In the genomic region with DNA sequence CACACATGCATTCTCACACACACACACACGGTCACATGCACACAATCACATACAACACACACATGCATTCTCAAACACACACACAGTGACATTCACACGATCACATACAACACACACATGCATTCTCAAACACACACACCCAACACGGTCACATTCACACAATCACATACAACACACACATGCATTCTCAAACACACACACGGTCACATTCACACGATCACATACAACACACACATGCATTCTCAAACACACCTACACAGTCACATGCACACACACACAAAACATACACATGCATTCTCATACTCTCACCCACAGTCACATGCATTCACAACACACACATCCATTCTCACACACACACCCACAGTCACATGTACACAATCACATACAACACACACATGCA, we compare ENCODE assay signal across 23 cellular contexts.
DNase-seq lines count a peak whose midpoint lies in the region; ATAC-seq, FAIRE-seq and TF ChIP-seq lines count a peak whose summit lies in the region.
"Had no signal": no experiment of that assay in that cellular context is flagged by ENCODE, and none has a peak within 500 bp of the region (broad histone marks: within the 10 kb centered on the region; RNA-seq: fewer than 3 reads in every experiment).

No MANE protein-coding gene starts in this region.

- in situ Hi-C loops in HepG2 (cut with HindIII; ENCODE audit: extremely low pct_ligation_motif_present, low pct_unique_long_range_greater_than_20kb) (no loop called here), K562 (cut with MboI) (no loop called here)

- TF ChIP-seq RAD21 in HepG2 (CRISPR knock-in tag; IDR thresholded peaks at IDR 0.05) (no peak), K562 (CRISPR knock-in tag; conservative IDR thresholded peaks at IDR 0.05 in 1 of 2, IDR thresholded peaks at IDR 0.05 in 1 of 2) (no peak)

- H3K4me1 ChIP-seq in HepG2 (ENCODE audit: insufficient read depth, low read length) (no peaks in the 10 kb centered on the region), right lobe of liver (peaks cover 0 to 36% (median 19%) of the 10 kb centered on the region in 4 donors), K562 (replicated peaks in 1 of 2; ENCODE audit: control insufficient read depth in 2 of 2, insufficient read depth in 2 of 2, low read length in 2 of 2) (peaks cover 0 to 61% of the 10 kb centered on the region in 2 experiments; a peak in 2 of 5 replicates), trophoblast cell (ENCODE audit: control insufficient read depth in 1 of 2, insufficient read depth in 2 of 2, low read length in 2 of 2) (peaks cover 0 to 2% of the 10 kb centered on the region in 2 experiments), ovary (ENCODE audit: insufficient read depth) (peaks cover 5% of the 10 kb centered on the region)
- H3K4me1 ChIP-seq: SJSA1 had no signal

- H4K8ac ChIP-seq in trophoblast cell (ENCODE audit: low read depth, low read length) = no peak overlapping the region

- POLR2A ChIA-PET in HepG2 (lab: Yijun Ruan, JAX) (no interaction called here), K562 (lab: Yijun Ruan, JAX) (no interaction called here)

- H3K9me3 ChIP-seq in HepG2 (ENCODE audit: low read length) = no peaks in the 10 kb centered on the region
- H3K9me3 ChIP-seq in right lobe of liver = no peaks in the 10 kb centered on the region
- peaks cover 3% of the 10 kb centered on the region; the same call in 1 of the 2 replicates for H3K9me3 ChIP-seq in K562 (replicated peaks; ENCODE audit: control insufficient read depth, insufficient read depth, low read depth, low read length)
- peaks cover 8% of the 10 kb centered on the region for H3K9me3 ChIP-seq in trophoblast cell (ENCODE audit: insufficient read depth, low read depth, low read length)
- no peaks in the 10 kb centered on the region for H3K9me3 ChIP-seq in ovary
- H3K9me3 ChIP-seq: BLaER1 treated with 17β-estradiol and CSF1 and Interleukin-3, amounts not matched to agents 10 nM and 100 nM; SJSA1 had no signal

- DNase-seq in HepG2 (ENCODE audit: low spot score) (no peak), right lobe of liver (no peak), K562 (ENCODE audit: extremely low read depth in 1 of 4, low spot score in 3 of 4) (no peak), trophoblast cell (no peak), NCI-H2081 treated with DMSO at 0.1 percent for 48 hours (lab: John Stamatoyannopoulos, UW) (no peak), ovary (no peak)
- DNase-seq in activated CD4-positive, CD25-positive, alpha-beta regulatory T cell treated with anti-CD3 and anti-CD28 coated beads, Interleukin-2, amount 50 U/mL, for 72 hours = no peak
- DNase-seq: AML-193; CD4-positive, alpha-beta T cell; GOT3; MM.1S; NCI-H2029; NCI-H446 treated with DMSO at 0.1 percent for 48 hours; NCI-H526; NCI-H82; NK-92 treated with Interleukin-12 subunit alpha and Interleukin-12 subunit beta, amount 100 ng/mL, for 24 hours; PC-9; Right ventricle myocardium superior had no signal

- no peak overlapping the region for H3K4ac ChIP-seq in trophoblast cell (ENCODE audit: low read depth, low read length)

- no peak overlapping the region for H3K9ac ChIP-seq in HepG2 (ENCODE audit: insufficient read depth, low read depth, low read length)
- no peak overlapping the region for H3K9ac ChIP-seq in K562 (ENCODE audit: insufficient read depth in 1 of 2, low read depth in 2 of 2, low read length in 2 of 2)
- no peak overlapping the region for H3K9ac ChIP-seq in trophoblast cell (ENCODE audit: low read length)
- H3K9ac ChIP-seq: BLaER1 treated with 17β-estradiol and CSF1 and Interleukin-3, amounts not matched to agents 10 nM and 100 nM; KMS-11 had no signal

- H3K4me2 ChIP-seq in HepG2 (ENCODE audit: low read depth, low read length) (no peak overlapping the region), K562 (ENCODE audit: insufficient read depth, low read length) (no peak overlapping the region), trophoblast cell (ENCODE audit: low read length) (no peak overlapping the region)
- H3K4me2 ChIP-seq: BLaER1 treated with 17β-estradiol and CSF1 and Interleukin-3, amounts not matched to agents 10 nM and 100 nM; KMS-11; PC-9 had no signal

- BruUV-seq in HepG2 (replicated peaks; lab: Mats Ljungman, UMichigan) (no TSS peak), K562 (replicated peaks; lab: Mats Ljungman, UMichigan) (no TSS peak)

- H3K79me2 ChIP-seq in HepG2 (ENCODE audit: insufficient read depth, low read length) = no peaks in the 10 kb centered on the region
- no peaks in the 10 kb centered on the region for H3K79me2 ChIP-seq in K562 (ENCODE audit: control insufficient read depth, insufficient read depth, low read length)
- no peaks in the 10 kb centered on the region for H3K79me2 ChIP-seq in trophoblast cell (ENCODE audit: control insufficient read depth, insufficient read depth, low read length, poor library complexity)

- no peaks in the 10 kb centered on the region for H3K79me1 ChIP-seq in trophoblast cell (ENCODE audit: low read length)

- 90% methylated on average over 5 of the region's 5 CpGs for WGBS in HepG2 (ENCODE audit: low lambda C conversion rate)
- WGBS in right lobe of liver (ENCODE audit: insufficient coverage, low coverage, low lambda C conversion rate, missing lambda C conversion rate) = 95% methylated on average over 4 of the region's 5 CpGs
- 31% methylated on average over 5 of the region's 5 CpGs for WGBS in K562 (ENCODE audit: insufficient coverage, low coverage, missing lambda C conversion rate)
- WGBS in trophoblast cell (ENCODE audit: extremely low coverage, insufficient coverage, insufficient read length) = 100% methylated on average over 2 of the region's 5 CpGs
- WGBS in ovary, 3 donors = 90 to 97% (median 93%) methylated on average over 5 of the region's 5 CpGs

- ATAC-seq in HepG2 (no peak), right lobe of liver (no peak), K562 (no peak)
- ATAC-seq: HCT116 had no signal

- H2AFZ ChIP-seq in HepG2 (ENCODE audit: low read length) (no peak overlapping the region), K562 (ENCODE audit: low read depth, low read length) (no peak overlapping the region), trophoblast cell (ENCODE audit: insufficient read depth, low read length, poor library complexity) (no peak overlapping the region)
- H2AFZ ChIP-seq: PC-9 had no signal

- intact Hi-C loops in HepG2 (cut with micrococcal nuclease; ENCODE audit: unreplicated experiment) (no loop called here), right lobe of liver (cut with DNase I) (no loop called here), K562 (cut with micrococcal nuclease) (no loop called here), ovary (cut with DNase I) (no loop called here)

- H3K9me1 ChIP-seq in K562 (ENCODE audit: control insufficient read depth, insufficient read depth, low read length) = no peaks in the 10 kb centered on the region

- no peak overlapping the region for H2BK5ac ChIP-seq in trophoblast cell (ENCODE audit: low read depth, low read length, poor library complexity)

- no peak overlapping the region for H2BK12ac ChIP-seq in trophoblast cell (ENCODE audit: low read length)

- no peak overlapping the region for H4K12ac ChIP-seq in trophoblast cell (ENCODE audit: low read depth, low read length)

- no peaks in the 10 kb centered on the region for H3K36me3 ChIP-seq in HepG2 (replicated peaks in 1 of 2; ENCODE audit: control insufficient read depth in 1 of 2, insufficient read depth in 2 of 2, low read length in 2 of 2)
- H3K36me3 ChIP-seq in right lobe of liver = no peaks in the 10 kb centered on the region
- H3K36me3 ChIP-seq in K562 (ENCODE audit: control insufficient read depth, insufficient read depth, low read length) = no peaks in the 10 kb centered on the region
- no peaks in the 10 kb centered on the region for H3K36me3 ChIP-seq in trophoblast cell (ENCODE audit: control insufficient read depth in 1 of 2, insufficient read depth in 2 of 2, low read length in 2 of 2)
- no peaks in the 10 kb centered on the region for H3K36me3 ChIP-seq in ovary
- H3K36me3 ChIP-seq: BLaER1 treated with 17β-estradiol and CSF1 and Interleukin-3, amounts not matched to agents 10 nM and 100 nM; SJSA1 had no signal

- TF ChIP-seq CTCF in HepG2 (CRISPR knock-in tag; IDR thresholded peaks at IDR 0.05) (no peak), right lobe of liver (IDR thresholded peaks at IDR 0.05) (no peak), K562 (IDR thresholded peaks at IDR 0.05 in 2 of 3, conservative IDR thresholded peaks at IDR 0.05 in 1 of 3; ENCODE audit: insufficient read depth in 2 of 3, low read depth in 1 of 3, low read length in 3 of 3) (no peak), ovary (IDR thresholded peaks at IDR 0.05) (no peak)

- no peak for TF ChIP-seq POLR2A in HepG2 (IDR thresholded peaks at IDR 0.05; ENCODE audit: insufficient read depth in 1 of 2, low read depth in 2 of 2, low read length in 2 of 2)
- no peak for TF ChIP-seq POLR2A in right lobe of liver (IDR thresholded peaks at IDR 0.05)
- TF ChIP-seq POLR2A in K562 (conservative IDR thresholded peaks at IDR 0.05) = no peak
- no peak for TF ChIP-seq POLR2A in ovary (IDR thresholded peaks at IDR 0.05)

- CTCF ChIA-PET in HepG2 (lab: Yijun Ruan, JAX; ENCODE audit: low intra/inter-chr PET ratio, low total read pairs) = no interaction called here
- CTCF ChIA-PET in K562 (lab: Yijun Ruan, JAX; ENCODE audit: low intra/inter-chr PET ratio) = no interaction called here

- H2AK5ac ChIP-seq in trophoblast cell (ENCODE audit: low read length) = no peak overlapping the region

- H3K14ac ChIP-seq in trophoblast cell (ENCODE audit: low read length) = no peak overlapping the region

- H3K23ac ChIP-seq in trophoblast cell (ENCODE audit: low read length) = peak overlapping the region; percentile 88

- H3K27ac ChIP-seq in HepG2 (ENCODE audit: extremely low read length, insufficient read depth, low read length) (no peak overlapping the region), right lobe of liver (no peak overlapping the region), K562 (ENCODE audit: extremely low read depth, low read depth, low read length) (no peak overlapping the region), trophoblast cell (ENCODE audit: low read depth, low read length) (no peak overlapping the region), ovary (no peak overlapping the region)
- H3K27ac ChIP-seq: BLaER1 treated with 17β-estradiol and CSF1 and Interleukin-3, amounts not matched to agents 10 nM and 100 nM; KMS-11; PC-9; SJSA1 had no signal

- H2BK120ac ChIP-seq in trophoblast cell (ENCODE audit: insufficient read depth, low read length, poor library complexity) = no peak overlapping the region

- TF ChIP-seq EP300 in HepG2 (IDR thresholded peaks at IDR 0.05; ENCODE audit: low read depth in 2 of 2, low read length in 2 of 2) (no peak), HepG2 (CRISPR knock-in tag; IDR thresholded peaks at IDR 0.05; ENCODE audit: borderline replicate concordance) (no peak), K562 (IDR thresholded peaks at IDR 0.05; ENCODE audit: low read length) (no peak), ovary (IDR thresholded peaks at IDR 0.05) (no peak)

- H3K27me3 ChIP-seq in HepG2 (ENCODE audit: control insufficient read depth in 1 of 2, insufficient read depth in 2 of 2, low read length in 2 of 2) = no peaks in the 10 kb centered on the region
- H3K27me3 ChIP-seq in right lobe of liver = no peaks in the 10 kb centered on the region
- H3K27me3 ChIP-seq in K562 (ENCODE audit: control insufficient read depth in 2 of 2, insufficient read depth in 2 of 2, low read length in 2 of 2) = peaks cover 34 to 82% of the 10 kb centered on the region in 2 experiments
- no peaks in the 10 kb centered on the region for H3K27me3 ChIP-seq in trophoblast cell (ENCODE audit: insufficient read depth, low read length)
- H3K27me3 ChIP-seq in ovary = no peaks in the 10 kb centered on the region
- H3K27me3 ChIP-seq: BLaER1 treated with 17β-estradiol and CSF1 and Interleukin-3, amounts not matched to agents 10 nM and 100 nM had no signal

- H3K4me3 ChIP-seq in HepG2 (replicated peaks in 1 of 3; ENCODE audit: insufficient read depth in 1 of 3, low read depth in 2 of 3, low read length in 3 of 3) (no peak overlapping the region), right lobe of liver (no peak overlapping the region), K562 (no peak overlapping the region), trophoblast cell (ENCODE audit: low read depth, low read length) (peak overlapping the region; percentile 16), ovary (no peak overlapping the region)
- H3K4me3 ChIP-seq: BLaER1 treated with 17β-estradiol and CSF1 and Interleukin-3, amounts not matched to agents 10 nM and 100 nM; PC-9; SJSA1 had no signal

- no peak overlapping the region for H4K91ac ChIP-seq in trophoblast cell (ENCODE audit: low read depth, low read length)

- no peak overlapping the region for H3K18ac ChIP-seq in trophoblast cell (ENCODE audit: low read length)

- FAIRE-seq in HepG2 (lab: Jason Lieb, UNC) (peak; percentile 30), K562 (lab: Jason Lieb, UNC) (peak; percentile 77)
- FAIRE-seq: D721Med had no signal

- H4K20me1 ChIP-seq in HepG2 (ENCODE audit: insufficient read depth, low read length) = no peaks in the 10 kb centered on the region
- peaks cover 20% of the 10 kb centered on the region for H4K20me1 ChIP-seq in K562 (replicated peaks; ENCODE audit: control insufficient read depth, insufficient read depth, low read length)
